Comparison of ENCODE assay signal across 23 cellular contexts in the genomic region with DNA sequence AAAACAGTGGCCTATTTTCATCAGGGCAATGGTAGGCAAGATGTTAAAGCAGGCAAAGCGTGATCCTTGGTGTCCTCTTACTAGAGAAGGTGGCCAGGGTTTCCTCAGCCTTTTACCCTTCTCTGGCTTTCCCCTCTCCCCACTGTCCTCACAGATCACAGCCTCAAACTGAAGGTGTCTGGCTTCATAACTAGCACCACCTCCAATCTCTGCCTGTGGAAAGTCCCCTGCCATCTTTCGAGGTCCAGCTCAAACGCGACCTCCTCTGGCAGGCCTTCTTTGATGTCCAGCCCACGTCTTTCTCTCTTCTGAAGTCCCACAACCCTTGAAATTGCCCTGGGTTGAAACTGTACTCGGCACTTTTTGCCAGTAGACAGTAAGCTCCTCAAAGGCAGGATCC. TPM values are rescaled to one million over a fixed set of nuclear protein-coding genes. Genes with fewer than 3 reads are reported as not detected.
A peak's percentile ranks its signal among the peaks of the same experiment; 100 is the strongest.
DNase-seq lines count a peak whose midpoint lies in the region; ATAC-seq, FAIRE-seq and TF ChIP-seq lines count a peak whose summit lies in the region.
"Had no signal": no experiment of that assay in that cellular context is flagged by ENCODE, and none has a peak within 500 bp of the region (broad histone marks: within the 10 kb centered on the region; RNA-seq: fewer than 3 reads in every experiment).

No MANE protein-coding gene starts in this region.

- FAIRE-seq in GM19239 (lab: Jason Lieb, UNC) = peak; percentile 4
- FAIRE-seq in GM12878 (lab: Jason Lieb, UNC) = no peak
- FAIRE-seq: D721Med, G401.6, GM18507, HepG2, HTR-8/SVneo had no signal

- POLR2A ChIA-PET in GM12878 (lab: Charles Lee) = no interaction called here

- peaks cover 20% of the 10 kb centered on the region for H3K27me3 Mint-ChIP-seq in activated naive CD4-positive, alpha-beta T cell treated with anti-CD3 and anti-CD28 coated beads, Interleukin-2, amount 10 ng/mL, durations not matched to agents 7 days and 5 days
- peaks cover 12% of the 10 kb centered on the region for H3K27me3 Mint-ChIP-seq in activated naive CD4-positive, alpha-beta T cell treated with anti-CD3 and anti-CD28 coated beads for 36 hours (ENCODE audit: low read depth)

- no peak overlapping the region for H3K27ac ChIP-seq in GM12878 (ENCODE audit: control insufficient read depth, insufficient read depth)
- H3K27ac ChIP-seq: 22Rv1 had no signal

- CTCF ChIA-PET in activated naive CD4-positive, alpha-beta T cell treated with anti-CD3 and anti-CD28 coated beads, Interleukin-2, amount 10 ng/mL, durations not matched to agents 7 days and 5 days (lab: Charles Lee) = no interaction called here
- CTCF ChIA-PET in activated naive CD4-positive, alpha-beta T cell treated with anti-CD3 and anti-CD28 coated beads for 36 hours (lab: Charles Lee) = no interaction called here
- CTCF ChIA-PET in GM12878 (lab: Yijun Ruan, JAX) = interaction anchor here (0.7 to 8.2 kb wide), 7 partner anchors 16 to 139 kb away, joined by 3 to 43 read pairs (median 6); no protein-coding TSS in a partner anchor

- no peaks in the 10 kb centered on the region for H3K4me1 Mint-ChIP-seq in activated naive CD4-positive, alpha-beta T cell treated with anti-CD3 and anti-CD28 coated beads, Interleukin-2, amount 10 ng/mL, durations not matched to agents 7 days and 5 days
- H3K4me1 Mint-ChIP-seq in activated naive CD4-positive, alpha-beta T cell treated with anti-CD3 and anti-CD28 coated beads for 36 hours (ENCODE audit: low read depth) = no peaks in the 10 kb centered on the region

- no peak for TF ChIP-seq POLR2A in GM12878 (IDR thresholded peaks at IDR 0.05; ENCODE audit: low read depth, low read length)

- no TSS peak for BruUV-seq in GM12878 (replicated peaks; lab: Mats Ljungman, UMichigan)

- no peaks in the 10 kb centered on the region for H4K20me1 ChIP-seq in GM12878 (ENCODE audit: control insufficient read depth, insufficient read depth)

- no peaks in the 10 kb centered on the region for H3K4me1 ChIP-seq in GM12878 (ENCODE audit: control insufficient read depth, insufficient read depth, low read length)
- H3K4me1 ChIP-seq: HAP-1 had no signal

- H3K36me3 ChIP-seq in GM12878 (ENCODE audit: control insufficient read depth in 2 of 2, insufficient read depth in 2 of 2, low read length in 1 of 2) = no peaks in the 10 kb centered on the region
- H3K36me3 ChIP-seq: HAP-1 had no signal

- H3K36me3 Mint-ChIP-seq in activated naive CD4-positive, alpha-beta T cell treated with anti-CD3 and anti-CD28 coated beads, Interleukin-2, amount 10 ng/mL, durations not matched to agents 7 days and 5 days = no peaks in the 10 kb centered on the region
- H3K36me3 Mint-ChIP-seq in activated naive CD4-positive, alpha-beta T cell treated with anti-CD3 and anti-CD28 coated beads for 36 hours (ENCODE audit: low read depth) = no peaks in the 10 kb centered on the region
- H3K36me3 Mint-ChIP-seq: CD14-positive monocyte; CD8-positive, alpha-beta T cell had no signal

- RAD21 ChIA-PET in GM12878 (lab: Charles Lee; ENCODE audit: unreplicated experiment) = interaction anchor here (1.5 to 2.2 kb wide), 4 partner anchors 15 to 139 kb away, joined by 3 to 7 read pairs (median 4); no protein-coding TSS in a partner anchor

- TF ChIP-seq EP300 in GM12878 (IDR thresholded peaks at IDR 0.05; ENCODE audit: borderline replicate concordance in 1 of 2, control insufficient read depth in 1 of 2, low read depth in 2 of 2, low read length in 2 of 2) = no peak

- intact Hi-C loops in activated naive CD4-positive, alpha-beta T cell treated with anti-CD3 and anti-CD28 coated beads for 36 hours (cut with micrococcal nuclease) = no loop called here
- intact Hi-C loops in GM12878 (cut with micrococcal nuclease; ENCODE audit: unreplicated experiment) = no loop called here

- DNase-seq in activated naive CD4-positive, alpha-beta T cell treated with anti-CD3 and anti-CD28 coated beads, Interleukin-2, amount 10 ng/mL, durations not matched to agents 7 days and 5 days = no peak
- no peak for DNase-seq in activated naive CD4-positive, alpha-beta T cell treated with anti-CD3 and anti-CD28 coated beads for 36 hours
- DNase-seq in GM19239 (ENCODE audit: insufficient read length, low spot score) (no peak), GM12878 (ENCODE audit: low read depth, low spot score) (no peak), iPS-NIHi7 (ENCODE audit: extremely low spot score) (no peak), T-helper 9 cell (no peak), NCI-H2227 treated with DMSO at 0.1 percent for 48 hours (lab: John Stamatoyannopoulos, UW) (no peak)
- DNase-seq: CD8-positive, alpha-beta T cell; COR-L47; DMS153; DMS79 treated with DMSO at 0.1 percent for 48 hours; EL; GOT3 had no signal

- H3K4me3 Mint-ChIP-seq in activated naive CD4-positive, alpha-beta T cell treated with anti-CD3 and anti-CD28 coated beads, Interleukin-2, amount 10 ng/mL, durations not matched to agents 7 days and 5 days = no peak overlapping the region
- no peak overlapping the region for H3K4me3 Mint-ChIP-seq in activated naive CD4-positive, alpha-beta T cell treated with anti-CD3 and anti-CD28 coated beads for 36 hours
- H3K4me3 Mint-ChIP-seq: CD14-positive monocyte; CD8-positive, alpha-beta T cell had no signal

- ATAC-seq in GM12878 (peak; percentile 77), HG02970 (IDR thresholded peaks at IDR 0.05; ENCODE audit: low FRiP score, unreplicated experiment) (no peak)
- ATAC-seq: CD8-positive, alpha-beta T cell; HepG2 had no signal

- no peaks in the 10 kb centered on the region for H3K79me2 ChIP-seq in GM12878 (ENCODE audit: control insufficient read depth, insufficient read depth, low read length)

- no peak overlapping the region for H2AFZ ChIP-seq in GM12878 (ENCODE audit: control insufficient read depth, low read depth, low read length)

- H3K9ac ChIP-seq in GM12878 (ENCODE audit: control insufficient read depth, insufficient read depth, low read length) = no peak overlapping the region

- H3K9me3 ChIP-seq in GM12878 (replicated peaks; ENCODE audit: control insufficient read depth, insufficient read depth, low read length) = no peaks in the 10 kb centered on the region
- H3K9me3 ChIP-seq: HAP-1 had no signal

- H3K9me3 Mint-ChIP-seq in activated naive CD4-positive, alpha-beta T cell treated with anti-CD3 and anti-CD28 coated beads, Interleukin-2, amount 10 ng/mL, durations not matched to agents 7 days and 5 days = no peaks in the 10 kb centered on the region
- H3K9me3 Mint-ChIP-seq in activated naive CD4-positive, alpha-beta T cell treated with anti-CD3 and anti-CD28 coated beads for 36 hours = no peaks in the 10 kb centered on the region
- H3K9me3 Mint-ChIP-seq: CD8-positive, alpha-beta T cell had no signal

- no peak overlapping the region for H3K4me3 ChIP-seq in GM12878
- H3K4me3 ChIP-seq: HAP-1 had no signal

- no peak overlapping the region for H3K4me2 ChIP-seq in GM12878 (ENCODE audit: control insufficient read depth, insufficient read depth)

- SMC1A ChIA-PET in GM12878 (lab: Charles Lee; ENCODE audit: uncharacterized antibody, unreplicated experiment) = interaction anchor here (0.5 to 6.2 kb wide), 3 partner anchors 9 to 109 kb away, joined by 3 to 31 read pairs (median 4); no protein-coding TSS in a partner anchor

- in situ Hi-C loops in GM12878 (cut with MboI) = no loop called here

- peaks cover 0 to 3% of the 10 kb centered on the region in 2 experiments for H3K27me3 ChIP-seq in GM12878 (replicated peaks in 1 of 2; ENCODE audit: control insufficient read depth in 2 of 2, insufficient read depth in 2 of 2, low read length in 1 of 2)

- WGBS in GM12878 (ENCODE audit: insufficient coverage, insufficient replicate concordance, low lambda C conversion rate, missing lambda C conversion rate) = 2% methylated on average over 6 of the region's 6 CpGs

- TF ChIP-seq RAD21 in GM12878 (IDR thresholded peaks at IDR 0.05; ENCODE audit: insufficient read depth, low read depth, low read length) = 0 out of 2 replicates have a peak, but pooled peaks have one; percentile 8

- H3K27ac Mint-ChIP-seq in activated naive CD4-positive, alpha-beta T cell treated with anti-CD3 and anti-CD28 coated beads, Interleukin-2, amount 10 ng/mL, durations not matched to agents 7 days and 5 days = peak overlapping the region; percentile 55
- no peak overlapping the region for H3K27ac Mint-ChIP-seq in activated naive CD4-positive, alpha-beta T cell treated with anti-CD3 and anti-CD28 coated beads for 36 hours
- H3K27ac Mint-ChIP-seq: CD8-positive, alpha-beta T cell had no signal

- peak in 1 of 3 experiments; percentile 11; a peak in 1 of 6 replicates for TF ChIP-seq CTCF in GM12878 (IDR thresholded peaks at IDR 0.05 in 2 of 3, conservative IDR thresholded peaks at IDR 0.05 in 1 of 3; ENCODE audit: control insufficient read depth in 2 of 3, extremely low read depth in 1 of 3, insufficient read depth in 1 of 3, low read depth in 3 of 3, low read length in 3 of 3)

RNA-seq across cellular contexts. Expression of a gene that starts 35.9 kb away (rescaled TPM):
- total RNA-seq in activated naive CD4-positive, alpha-beta T cell treated with anti-CD3 and anti-CD28 coated beads for 36 hours = not detected
- not detected in 2 replicates for total RNA-seq in GM12878 (2013; cell fraction: nucleolus; rRNA removed)
- total RNA-seq in GM12878 (2014; rRNA removed) (0.96 and 2.1 TPM in 2 replicates), GM12878 (2014; rRNA removed; fragmentation: Illumina TruSeq; extraction: Trizol) (0.63 and 1.1 TPM in 2 replicates), GM12878 (2021) (1.2 and 1.4 TPM in 2 replicates)
- not detected for polyA plus RNA-seq in GM12878 (2011; ENCODE audit: low read depth)
- polyA plus RNA-seq in GM12878 (2011; rRNA removed) (0.35 and 1.3 TPM in 2 replicates), GM12878 (2014; fragmentation: Illumina TruSeq; extraction: Trizol) (0.76 and 4.2 TPM in 2 replicates), GM12878 (2014; fragmentation: Nextera tagmentation; extraction: Ambion mirVana) (1 to 10 TPM; 1.3 to 1.8 TPM), GM12878 (2014; rRNA removed) (0.08 and 1.3 TPM in 2 replicates), GM12878 (2016; fragmentation: Nextera tagmentation; extraction: Ambion mirVana) (under 1 TPM; 0.59 to 0.63 TPM)
- 0.20 and 0.27 TPM in 2 replicates for polyA plus RNA-seq in GM12878 (2011; cell fraction: cytosol; rRNA removed)
- 0.56 and 0.88 TPM in 2 replicates for polyA plus RNA-seq in GM12878 (2011; cell fraction: nucleus; rRNA removed)
- 0.29 TPM in 1 of 2 replicates, not detected in the other for polyA plus RNA-seq in GM12878 (2012)
- polyA minus RNA-seq in GM12878 (2011; rRNA and poly(A)+ RNA removed) = 0.36 TPM in 1 of 2 replicates, not detected in the other
- not detected in 2 replicates for polyA minus RNA-seq in GM12878 (2011; cell fraction: cytosol; rRNA and poly(A)+ RNA removed)
- polyA minus RNA-seq in GM12878 (2011; cell fraction: nucleus; rRNA and poly(A)+ RNA removed) = 0.36 TPM in 1 of 2 replicates, not detected in the other
- total RNA-seq: CD8-positive, alpha-beta T cell had no signal
- polyA plus RNA-seq: CD14-positive monocyte had no signal

RNA-seq across cellular contexts. Expression of a gene that starts 39.0 kb away (rescaled TPM):
- not detected for total RNA-seq in activated naive CD4-positive, alpha-beta T cell treated with anti-CD3 and anti-CD28 coated beads for 36 hours
- not detected in 2 replicates for total RNA-seq in GM12878 (2013; cell fraction: nucleolus; rRNA removed)
- total RNA-seq in GM12878 (2014; rRNA removed) = not detected in 2 replicates
- not detected in 2 replicates for total RNA-seq in GM12878 (2014; rRNA removed; fragmentation: Illumina TruSeq; extraction: Trizol)
- 0.13 TPM in 1 of 2 replicates, not detected in the other for total RNA-seq in GM12878 (2021)
- not detected for polyA plus RNA-seq in GM12878 (2011; ENCODE audit: low read depth)
- not detected in 2 replicates for polyA plus RNA-seq in GM12878 (2011; rRNA removed)
- polyA plus RNA-seq in GM12878 (2011; cell fraction: cytosol; rRNA removed) = not detected in 2 replicates
- polyA plus RNA-seq in GM12878 (2011; cell fraction: nucleus; rRNA removed) = not detected in 2 replicates
- polyA plus RNA-seq in GM12878 (2012) = not detected in 2 replicates
- polyA plus RNA-seq in GM12878 (2014; fragmentation: Illumina TruSeq; extraction: Trizol) = not detected in 2 replicates
- polyA plus RNA-seq in GM12878 (2014; fragmentation: Nextera tagmentation; extraction: Ambion mirVana) = not detected
- polyA plus RNA-seq in GM12878 (2014; rRNA removed) = not detected in 2 replicates
- polyA plus RNA-seq in GM12878 (2016; fragmentation: Nextera tagmentation; extraction: Ambion mirVana) = not detected
- not detected in 2 replicates for polyA minus RNA-seq in GM12878 (2011; rRNA and poly(A)+ RNA removed)
- not detected in 2 replicates for polyA minus RNA-seq in GM12878 (2011; cell fraction: cytosol; rRNA and poly(A)+ RNA removed)
- polyA minus RNA-seq in GM12878 (2011; cell fraction: nucleus; rRNA and poly(A)+ RNA removed) = not detected in 2 replicates
- total RNA-seq: A673; CD8-positive, alpha-beta T cell had no signal
- polyA plus RNA-seq: CD14-positive monocyte had no signal
